In the genomic region with DNA sequence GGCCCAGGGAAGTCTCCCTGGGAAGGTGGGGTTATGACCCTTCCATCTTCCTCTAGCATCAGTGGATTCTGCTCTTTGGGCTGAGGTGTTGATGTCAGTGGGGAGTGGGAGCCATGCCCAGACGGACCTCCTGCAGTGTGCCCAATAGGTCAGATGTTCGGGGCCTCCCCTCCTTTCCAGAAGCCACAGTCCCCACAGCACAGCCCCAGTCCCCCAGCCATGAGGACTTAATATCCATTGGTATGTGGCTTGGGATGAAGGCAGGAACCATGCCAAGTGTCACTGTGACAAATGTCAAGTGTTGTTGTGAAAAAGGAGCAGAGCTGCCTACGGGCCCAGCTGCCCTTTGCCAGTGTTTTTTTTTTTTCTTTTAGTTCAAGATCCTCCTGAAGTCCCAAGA, we compare ENCODE assay signal across 20 cellular contexts. TPM values are rescaled to one million over a fixed set of nuclear protein-coding genes. Genes with fewer than 3 reads are reported as not detected.
A peak's percentile ranks its signal among the peaks of the same experiment; 100 is the strongest.
DNase-seq lines count a peak whose midpoint lies in the region; ATAC-seq and TF ChIP-seq lines count a peak whose summit lies in the region.
"Had no signal": no experiment of that assay in that cellular context is flagged by ENCODE, and none has a peak within 500 bp of the region (broad histone marks: within the 10 kb centered on the region; RNA-seq: fewer than 3 reads in every experiment).

No MANE protein-coding gene starts in this region.

- H3K27me3 Mint-ChIP-seq in type B pancreatic cell, result peaks cover 3% of the 10 kb centered on the region
- H3K27me3 Mint-ChIP-seq: activated naive CD4-positive, alpha-beta T cell treated with anti-CD3 and anti-CD28 coated beads, Interleukin-2, amount 50 U/mL, for 24 hours had no signal

- no peaks in the 10 kb centered on the region for H3K36me3 Mint-ChIP-seq in type B pancreatic cell
- H3K36me3 Mint-ChIP-seq: activated naive CD4-positive, alpha-beta T cell treated with anti-CD3 and anti-CD28 coated beads, Interleukin-2, amount 50 U/mL, for 24 hours; IgD-negative memory B cell; naive B cell; stimulated activated naive B cell treated with anti-CD40 and anti-IgM and Interleukin-4, amounts not matched to agents 10 μg/mL and 1 μg/mL and 100 μg/mL, for 72 hours had no signal

- no peaks in the 10 kb centered on the region for H3K9me3 Mint-ChIP-seq in type B pancreatic cell
- H3K9me3 Mint-ChIP-seq: activated CD4-positive, alpha-beta T cell treated with anti-CD3 and anti-CD28 coated beads, Interleukin-2, amount 10 ng/mL, durations not matched to agents 24 days and 14 days; activated naive CD4-positive, alpha-beta T cell treated with anti-CD3 and anti-CD28 coated beads, Interleukin-2, amount 50 U/mL, for 24 hours; GM23338; IgD-negative memory B cell; naive B cell; stimulated activated naive B cell treated with anti-CD40 and anti-IgM and Interleukin-4, amounts not matched to agents 10 μg/mL and 1 μg/mL and 100 μg/mL, for 72 hours had no signal

- ATAC-seq in Right ventricle myocardium superior (ENCODE audit: poor library complexity), result peak; percentile 51
- ATAC-seq: GM23338; lower lobe of right lung; stimulated activated naive B cell treated with anti-CD40 and anti-IgM and Interleukin-4, amounts not matched to agents 10 μg/mL and 1 μg/mL and 100 μg/mL, for 72 hours had no signal

- H3K27ac Mint-ChIP-seq in type B pancreatic cell, result peak overlapping the region; percentile 15
- H3K27ac Mint-ChIP-seq: activated CD4-positive, alpha-beta T cell treated with anti-CD3 and anti-CD28 coated beads, Interleukin-2, amount 10 ng/mL, durations not matched to agents 24 days and 14 days; activated naive CD4-positive, alpha-beta T cell treated with anti-CD3 and anti-CD28 coated beads, Interleukin-2, amount 50 U/mL, for 24 hours; GM23338; progenitor cell of endocrine pancreas; stimulated activated naive B cell treated with anti-CD40 and anti-IgM and Interleukin-4, amounts not matched to agents 10 μg/mL and 1 μg/mL and 100 μg/mL, for 72 hours had no signal

- TF ChIP-seq CTCF in VCaP (conservative IDR thresholded peaks at IDR 0.05), result no peak
- no peak for TF ChIP-seq CTCF in type B pancreatic cell (conservative IDR thresholded peaks at IDR 0.05)

- H3K27ac ChIP-seq in VCaP, result peak overlapping the region; percentile 8; the same call in 1 of the 2 replicates
- H3K27ac ChIP-seq: HL-60, transverse colon had no signal

- intact Hi-C loops in Right ventricle myocardium superior (cut with DNase I), result no loop called here

- H3K4me1 Mint-ChIP-seq in type B pancreatic cell (ENCODE audit: unreplicated experiment), result peaks cover 30% of the 10 kb centered on the region
- H3K4me1 Mint-ChIP-seq: activated naive CD4-positive, alpha-beta T cell treated with anti-CD3 and anti-CD28 coated beads, Interleukin-2, amount 50 U/mL, for 24 hours; naive B cell; stimulated activated naive B cell treated with anti-CD40 and anti-IgM and Interleukin-4, amounts not matched to agents 10 μg/mL and 1 μg/mL and 100 μg/mL, for 72 hours had no signal

- H3K4me3 Mint-ChIP-seq in type B pancreatic cell, result no peak overlapping the region
- H3K4me3 Mint-ChIP-seq: activated CD4-positive, alpha-beta T cell treated with anti-CD3 and anti-CD28 coated beads, Interleukin-2, amount 10 ng/mL, durations not matched to agents 24 days and 14 days; activated naive CD4-positive, alpha-beta T cell treated with anti-CD3 and anti-CD28 coated beads, Interleukin-2, amount 50 U/mL, for 24 hours; GM23338; stimulated activated naive B cell treated with anti-CD40 and anti-IgM and Interleukin-4, amounts not matched to agents 10 μg/mL and 1 μg/mL and 100 μg/mL, for 72 hours had no signal

- DNase-seq in Right ventricle myocardium superior, result no peak
- DNase-seq in myocyte (ENCODE audit: low read depth), result peak; percentile 64
- DNase-seq in type B pancreatic cell (ENCODE audit: extremely low spot score, unreplicated experiment), result no peak
- DNase-seq in COLO829 (ENCODE audit: low spot score), result no peak
- DNase-seq in hypothalamus (lab: John Stamatoyannopoulos, UW), result no peak
- no peak for DNase-seq in UCSD-AML1 (lab: John Stamatoyannopoulos, UW; ENCODE audit: unreplicated experiment)
- DNase-seq: activated CD4-positive, alpha-beta T cell treated with anti-CD3 and anti-CD28 coated beads, Interleukin-2, amount 10 ng/mL, durations not matched to agents 24 days and 14 days; cortex of kidney; erythroblast; lower lobe of right lung; naive B cell; NCI-H226; stimulated activated naive B cell treated with anti-CD40 and anti-IgM and Interleukin-4, amounts not matched to agents 10 μg/mL and 1 μg/mL and 100 μg/mL, for 72 hours; transverse colon had no signal

RNA-seq across cellular contexts. Expression of a gene that starts 12.3 kb away (rescaled TPM):
- total RNA-seq in Right ventricle myocardium superior, result 10.4 TPM
- 0.68 and 1.9 TPM in 2 replicates for total RNA-seq in myocyte
- 5.6 TPM for polyA plus RNA-seq in myocyte (2012)
- 0.45 and 0.77 TPM in 2 replicates for total RNA-seq in type B pancreatic cell (ENCODE audit: low replicate concordance)

RNA-seq across cellular contexts. Expression of a gene that starts 21.2 kb away (rescaled TPM):
- total RNA-seq in Right ventricle myocardium superior (7,948 TPM), myocyte (3,730 and 3,876 TPM in 2 replicates), type B pancreatic cell (ENCODE audit: low replicate concordance) (6.6 and 16.6 TPM in 2 replicates)
- 2,191 TPM for polyA plus RNA-seq in myocyte (2012)
- polyA plus RNA-seq: IgD-negative memory B cell had no signal

RNA-seq across cellular contexts. Expression of a gene that starts 22.2 kb away (rescaled TPM):
- total RNA-seq in Right ventricle myocardium superior (16.8 TPM), myocyte (7.9 and 15.4 TPM in 2 replicates), type B pancreatic cell (ENCODE audit: low replicate concordance) (3.9 and 8.2 TPM in 2 replicates)
- 6.7 TPM for polyA plus RNA-seq in myocyte (2012)

RNA-seq across cellular contexts. Expression of a gene that starts 22.8 kb away (rescaled TPM):
- total RNA-seq in Right ventricle myocardium superior (46.0 TPM), myocyte (63.9 and 93.0 TPM in 2 replicates), type B pancreatic cell (ENCODE audit: low replicate concordance) (105 and 149 TPM in 2 replicates)
- polyA plus RNA-seq in myocyte (2012), result 105 TPM

RNA-seq across cellular contexts. Expression of a gene that starts 22.8 kb away (rescaled TPM):
- total RNA-seq in Right ventricle myocardium superior (46.2 TPM), myocyte (70.9 and 96.7 TPM in 2 replicates), type B pancreatic cell (ENCODE audit: low replicate concordance) (80.9 and 106 TPM in 2 replicates)
- polyA plus RNA-seq in myocyte (2012), result 79.6 TPM

Comparison
In these comparisons a context has a peak if more than half of its experiments do, and no peak if none do; other contexts are left out.
1. RNA of a gene that starts 21.2 kb away (total RNA-seq): 7,948 TPM in Right ventricle myocardium superior (single experiment) and 3,730 to 3,876 TPM in myocyte; 6.6 to 16.6 TPM in type B pancreatic cell; every median in the first group is over 100 times any median in the second.